ENCODE assay signal across 8 cellular contexts in genomic region chr2:183248866-183249567, GRCh38.
DNase-seq lines count a peak whose midpoint lies in the region; ATAC-seq and TF ChIP-seq lines count a peak whose summit lies in the region.

No MANE protein-coding gene starts in this region.

- DNase-seq in GM12864 (ENCODE audit: low read depth) (no peak), NCI-H526 treated with DMSO at 0.1 percent for 48 hours (lab: John Stamatoyannopoulos, UW) (peak; percentile 44), dermis microvascular lymphatic vessel endothelial cell (ENCODE audit: low read depth in 2 of 2) (peak; percentile 18 to 34), nephron progenitor cell (no peak), NCI-H2081 treated with DMSO at 0.1 percent for 48 hours (lab: John Stamatoyannopoulos, UW) (no peak), D341Med (ENCODE audit: low spot score) (no peak)

- H3K4me3 Mint-ChIP-seq in nephron progenitor cell, result no peak overlapping the region

- H3K36me3 Mint-ChIP-seq in nephron progenitor cell (ENCODE audit: low read depth), result no peaks in the 10 kb centered on the region

- peak; percentile 26 for TF ChIP-seq CTCF in GM12864 (IDR thresholded peaks at IDR 0.05; ENCODE audit: low read depth, low read length, missing control alignments)
- TF ChIP-seq CTCF in nephron progenitor cell (IDR thresholded peaks at IDR 0.05), result peak; percentile 54

- H3K27me3 Mint-ChIP-seq in nephron progenitor cell (ENCODE audit: low read depth, poor library complexity), result no peaks in the 10 kb centered on the region

- H3K9me3 Mint-ChIP-seq in nephron progenitor cell, result no peaks in the 10 kb centered on the region

- H3K4me3 ChIP-seq in GM12864 (ENCODE audit: low read depth, low read length), result no peak overlapping the region

- H3K27ac Mint-ChIP-seq in nephron progenitor cell, result no peak overlapping the region

- ATAC-seq in HG02798 (IDR thresholded peaks at IDR 0.05; ENCODE audit: poor library complexity, unreplicated experiment) (peak; percentile 65), HG03135 (IDR thresholded peaks at IDR 0.05; ENCODE audit: unreplicated experiment) (no peak)

- peaks cover 13% of the 10 kb centered on the region for H3K4me1 Mint-ChIP-seq in nephron progenitor cell

Comparison
In these comparisons a context has a peak if more than half of its experiments do, and no peak if none do; other contexts are left out.
1. DNase-seq: peak in NCI-H526 treated with DMSO at 0.1 percent for 48 hours (single experiment) and dermis microvascular lymphatic vessel endothelial cell (2 of 2); none in GM12864 (single experiment), nephron progenitor cell (single experiment), NCI-H2081 treated with DMSO at 0.1 percent for 48 hours (single experiment) and D341Med (single experiment).